9 cellular contexts compared by ENCODE assay signal in genomic region chr5:116575635-116576042, GRCh38. TPM values are rescaled to one million over a fixed set of nuclear protein-coding genes. Genes with fewer than 3 reads are reported as not detected.
A peak's percentile ranks its signal among the peaks of the same experiment; 100 is the strongest.
DNase-seq lines count a peak whose midpoint lies in the region; FAIRE-seq and TF ChIP-seq lines count a peak whose summit lies in the region.
"Had no signal": no experiment of that assay in that cellular context is flagged by ENCODE, and none has a peak within 500 bp of the region (broad histone marks: within the 10 kb centered on the region; RNA-seq: fewer than 3 reads in every experiment).

No MANE protein-coding gene starts in this region.

- H4K20me1 ChIP-seq in OCI-LY1 (ENCODE audit: insufficient read depth, low read length), result no peaks in the 10 kb centered on the region

- no peaks in the 10 kb centered on the region for H3K79me2 ChIP-seq in OCI-LY1 (ENCODE audit: insufficient read depth, low read length)

- H3K4me1 ChIP-seq in OCI-LY1 (ENCODE audit: insufficient read depth, low read length, severe bottlenecking), result peaks cover 20% of the 10 kb centered on the region
- H3K4me1 ChIP-seq in neutrophil (ENCODE audit: control insufficient read depth in 1 of 2, insufficient read depth in 1 of 2, low read depth in 1 of 2, low read length in 1 of 2), result peaks cover 42 to 46% of the 10 kb centered on the region in 2 experiments

- H3K27ac ChIP-seq in OCI-LY1 (ENCODE audit: low read depth, low read length, poor library complexity, severe bottlenecking), result no peak overlapping the region
- no peak overlapping the region for H3K27ac ChIP-seq in neutrophil

- H3K9ac ChIP-seq in OCI-LY1 (ENCODE audit: low read length), result no peak overlapping the region

- no peaks in the 10 kb centered on the region for H3K36me3 ChIP-seq in OCI-LY1 (ENCODE audit: insufficient read depth, low read length)
- H3K36me3 ChIP-seq in neutrophil, result no peaks in the 10 kb centered on the region

- FAIRE-seq in GM12892 (lab: Jason Lieb, UNC), result no peak

- H3K4me3 ChIP-seq in GM12865 (ENCODE audit: low read depth, low read length) (peak overlapping the region; percentile 67), OCI-LY1 (ENCODE audit: low read depth, low read length, poor library complexity, severe bottlenecking) (peak overlapping the region; percentile 52), epithelial cell of proximal tubule (ENCODE audit: low read depth, low read length) (peak overlapping the region; percentile 90), neutrophil (ENCODE audit: low read depth in 1 of 2, low read length in 1 of 2) (peak overlapping the region; percentile 69 to 80)

- peaks cover 4% of the 10 kb centered on the region; the same call in 1 of the 2 replicates for H3K27me3 ChIP-seq in OCI-LY1 (ENCODE audit: insufficient read depth, low read length)
- peaks cover 100% of the 10 kb centered on the region for H3K27me3 ChIP-seq in neutrophil

- H3K4me2 ChIP-seq in OCI-LY1 (ENCODE audit: low read length), result peak overlapping the region; percentile 72

- H3K9me2 ChIP-seq in OCI-LY1 (ENCODE audit: low read depth, low read length), result no peaks in the 10 kb centered on the region

- H2AFZ ChIP-seq in OCI-LY1 (ENCODE audit: low read length), result no peak overlapping the region

- no peaks in the 10 kb centered on the region for H3F3A ChIP-seq in OCI-LY1 (ENCODE audit: insufficient read depth, low read length)

- DNase-seq in GM12865 (ENCODE audit: low read depth) (peak; percentile 46), epithelial cell of proximal tubule (ENCODE audit: low read depth) (no peak), NCI-H1105 (lab: John Stamatoyannopoulos, UW) (no peak), HuH-7 (ENCODE audit: low spot score) (no peak), GM12892 (ENCODE audit: insufficient read length) (no peak), GM10266 (ENCODE audit: extremely low spot score) (no peak)

- H3K9me3 ChIP-seq in OCI-LY1 (ENCODE audit: low read length) (no peaks in the 10 kb centered on the region), neutrophil (no peaks in the 10 kb centered on the region)

- no peak for TF ChIP-seq CTCF in GM12865 (IDR thresholded peaks at IDR 0.05; ENCODE audit: insufficient read depth, low read depth, low read length, missing control alignments)
- no peak for TF ChIP-seq CTCF in OCI-LY1 (IDR thresholded peaks at IDR 0.05; ENCODE audit: low read length)
- TF ChIP-seq CTCF in epithelial cell of proximal tubule (conservative IDR thresholded peaks at IDR 0.05; ENCODE audit: low read depth, low read length), result no peak
- no peak for TF ChIP-seq CTCF in neutrophil (IDR thresholded peaks at IDR 0.05)
- no peak for TF ChIP-seq CTCF in GM10266 (IDR thresholded peaks at IDR 0.05; ENCODE audit: control insufficient read depth, insufficient read depth, low read depth, missing control alignments)

- no peak for TF ChIP-seq POLR2A in GM12892 (IDR thresholded peaks at IDR 0.05; ENCODE audit: low read depth, low read length)

RNA-seq across cellular contexts. Expression of gene SEMA6A, which starts 1.0 kb away (rescaled TPM):
- total RNA-seq in epithelial cell of proximal tubule, result 8.3 and 11.6 TPM in 2 replicates
- polyA plus RNA-seq in GM12892 (2012; ENCODE audit: missing spikeins), result 10.0 TPM
- total RNA-seq: M059J had no signal
